ENCODE assay signal across 8 cellular contexts in genomic region chrX:136146614-136147319, GRCh38. TPM values are rescaled to one million over a fixed set of nuclear protein-coding genes. Genes with fewer than 3 reads are reported as not detected.
DNase-seq lines count a peak whose midpoint lies in the region; ATAC-seq and TF ChIP-seq lines count a peak whose summit lies in the region.

No MANE protein-coding gene starts in this region.

- TF ChIP-seq CTCF in astrocyte of the cerebellum (IDR thresholded peaks at IDR 0.05; ENCODE audit: low read depth, low read length, missing control alignments) = no peak

- H3K36me3 ChIP-seq in NT2/D1 (ENCODE audit: insufficient read depth, insufficient read length, low read length) = no peaks in the 10 kb centered on the region

- ATAC-seq in GM18498 (IDR thresholded peaks at IDR 0.05; ENCODE audit: unreplicated experiment) = peak; percentile 26

- in situ Hi-C loops in astrocyte of the cerebellum (cut with HindIII; ENCODE audit: low sequenced_read_pairs) = no loop called here

- H3K4me3 ChIP-seq in NT2/D1 (ENCODE audit: insufficient read length, low read depth) (peak overlapping the region; percentile 34), astrocyte of the cerebellum (ENCODE audit: low read depth, low read length) (peak overlapping the region; percentile 55)

- H3K27me3 ChIP-seq in NT2/D1 (ENCODE audit: insufficient read depth, insufficient read length) = peaks cover 30% of the 10 kb centered on the region

- no peak for DNase-seq in NT2/D1 (ENCODE audit: low read depth, low spot score)
- no peak for DNase-seq in astrocyte of the cerebellum (ENCODE audit: low read depth)
- peak; percentile 45 for DNase-seq in iPS-NIHi7 (ENCODE audit: extremely low spot score)
- peak; percentile 17 to 18 for DNase-seq in stimulated activated CD4-positive, alpha-beta T cell treated with anti-CD3 and anti-CD28 coated beads, Interleukin-1b, Interleukin-23, amount 100 ng/mL, for 4 hours (ENCODE audit: low read depth in 2 of 2)
- DNase-seq in ureter (ENCODE audit: low spot score) = no peak
- no peak for DNase-seq in NCI-H510A (lab: John Stamatoyannopoulos, UW)
- no peak for DNase-seq in amniotic stem cell (lab: John Stamatoyannopoulos, UW)

- no peak overlapping the region for H3K9ac ChIP-seq in NT2/D1 (ENCODE audit: insufficient read length, low read depth)

- no peaks in the 10 kb centered on the region for H3K9me3 ChIP-seq in NT2/D1 (ENCODE audit: insufficient read depth, low read length)

- no peaks in the 10 kb centered on the region for H3K4me1 ChIP-seq in NT2/D1 (ENCODE audit: insufficient read depth, insufficient read length)

RNA-seq across cellular contexts. Expression of gene FHL1, which starts 0.6 kb away (rescaled TPM):
- 248 TPM for total RNA-seq in ureter

Comparison
In these comparisons a context has a peak if more than half of its experiments do, and no peak if none do; other contexts are left out.
1. DNase-seq: peak in iPS-NIHi7 (single experiment) and stimulated activated CD4-positive, alpha-beta T cell treated with anti-CD3 and anti-CD28 coated beads, Interleukin-1b, Interleukin-23, amount 100 ng/mL, for 4 hours (2 of 2); none in NT2/D1 (single experiment), astrocyte of the cerebellum (single experiment), ureter (single experiment), NCI-H510A (single experiment) and amniotic stem cell (single experiment).